ENCODE assay signal across 9 cellular contexts in genomic region chr19:18504886-18505610, GRCh38. TPM values are rescaled to one million over a fixed set of nuclear protein-coding genes. Genes with fewer than 3 reads are reported as not detected.
DNase-seq lines count a peak whose midpoint lies in the region; ATAC-seq and TF ChIP-seq lines count a peak whose summit lies in the region.
"Had no signal": no experiment of that assay in that cellular context is flagged by ENCODE, and none has a peak within 500 bp of the region (broad histone marks: within the 10 kb centered on the region; RNA-seq: fewer than 3 reads in every experiment).

No MANE protein-coding gene starts in this region.

- in situ Hi-C loops in KBM-7 (cut with MboI; ENCODE audit: low pct_unique_long_range_greater_than_20kb, low sequenced_read_pairs): no loop called here

- H3K27ac Mint-ChIP-seq in activated naive CD4-positive, alpha-beta T cell treated with anti-CD3 and anti-CD28 coated beads, Interleukin-2, amount 50 U/mL, for 24 hours: peak overlapping the region; percentile 51
- no peak overlapping the region for H3K27ac Mint-ChIP-seq in activated naive CD4-positive, alpha-beta T cell treated with anti-CD3 and anti-CD28 coated beads for 36 hours
- H3K27ac Mint-ChIP-seq in activated T-helper 1 cell treated with anti-CD3 and anti-CD28 coated beads, Interleukin-12 subunit alpha, Interleukin-12 subunit beta, Interleukin-2, Interleukin-4 antibody, amounts not matched to agents 30 ng/mL and 10 ng/mL and 1 ng/mL, durations not matched to agents 14 hours and 24 hours and 36 hours: peak overlapping the region; percentile 27

- H3K9me3 ChIP-seq in tibial artery: no peaks in the 10 kb centered on the region

- no peaks in the 10 kb centered on the region for H3K36me3 Mint-ChIP-seq in activated naive CD4-positive, alpha-beta T cell treated with anti-CD3 and anti-CD28 coated beads, Interleukin-2, amount 50 U/mL, for 24 hours
- H3K36me3 Mint-ChIP-seq in activated naive CD4-positive, alpha-beta T cell treated with anti-CD3 and anti-CD28 coated beads for 36 hours (ENCODE audit: low read depth): no peaks in the 10 kb centered on the region
- peaks cover 2% of the 10 kb centered on the region for H3K36me3 Mint-ChIP-seq in activated T-helper 1 cell treated with anti-CD3 and anti-CD28 coated beads, Interleukin-12 subunit alpha, Interleukin-12 subunit beta, Interleukin-2, Interleukin-4 antibody, amounts not matched to agents 30 ng/mL and 10 ng/mL and 1 ng/mL, durations not matched to agents 14 hours and 24 hours and 36 hours (ENCODE audit: low read depth)

- ATAC-seq in left lobe of liver (peak; percentile 13), GM19023 (IDR thresholded peaks at IDR 0.05; ENCODE audit: unreplicated experiment) (no peak)

- no peaks in the 10 kb centered on the region for H3K27me3 ChIP-seq in tibial artery

- peaks cover 4 to 100% (median 94%) of the 10 kb centered on the region in 4 donors for H3K4me1 ChIP-seq in tibial artery

- H3K27me3 Mint-ChIP-seq in activated naive CD4-positive, alpha-beta T cell treated with anti-CD3 and anti-CD28 coated beads, Interleukin-2, amount 50 U/mL, for 24 hours: no peaks in the 10 kb centered on the region
- H3K27me3 Mint-ChIP-seq in activated naive CD4-positive, alpha-beta T cell treated with anti-CD3 and anti-CD28 coated beads for 36 hours (ENCODE audit: low read depth): no peaks in the 10 kb centered on the region
- H3K27me3 Mint-ChIP-seq in activated T-helper 1 cell treated with anti-CD3 and anti-CD28 coated beads, Interleukin-12 subunit alpha, Interleukin-12 subunit beta, Interleukin-2, Interleukin-4 antibody, amounts not matched to agents 30 ng/mL and 10 ng/mL and 1 ng/mL, durations not matched to agents 14 hours and 24 hours and 36 hours (ENCODE audit: insufficient read depth): no peaks in the 10 kb centered on the region

- no peak for TF ChIP-seq CTCF in tibial artery (IDR thresholded peaks at IDR 0.05)

- no peak for DNase-seq in activated naive CD4-positive, alpha-beta T cell treated with anti-CD3 and anti-CD28 coated beads for 36 hours
- no peak for DNase-seq in activated T-helper 1 cell treated with anti-CD3 and anti-CD28 coated beads, Interleukin-12 subunit alpha, Interleukin-12 subunit beta, Interleukin-2, Interleukin-4 antibody, amounts not matched to agents 30 ng/mL and 10 ng/mL and 1 ng/mL, durations not matched to agents 14 hours and 24 hours and 36 hours (ENCODE audit: low spot score)
- peak; percentile 71 for DNase-seq in left lobe of liver (ENCODE audit: low spot score)
- DNase-seq in tibial artery: no peak
- DNase-seq in NCI-H2196 (lab: John Stamatoyannopoulos, UW; ENCODE audit: unreplicated experiment): no peak
- no peak for DNase-seq in KBM-7
- DNase-seq: H7 had no signal

- intact Hi-C loops in activated naive CD4-positive, alpha-beta T cell treated with anti-CD3 and anti-CD28 coated beads for 36 hours (cut with micrococcal nuclease): no loop called here
- intact Hi-C loops in activated T-helper 1 cell treated with anti-CD3 and anti-CD28 coated beads, Interleukin-12 subunit alpha, Interleukin-12 subunit beta, Interleukin-2, Interleukin-4 antibody, amounts not matched to agents 30 ng/mL and 10 ng/mL and 1 ng/mL, durations not matched to agents 14 hours and 24 hours and 36 hours (cut with micrococcal nuclease): no loop called here
- intact Hi-C loops in tibial artery (cut with DNase I; ENCODE audit: low total_unique reads): no loop called here

- H3K9me3 Mint-ChIP-seq in activated naive CD4-positive, alpha-beta T cell treated with anti-CD3 and anti-CD28 coated beads, Interleukin-2, amount 50 U/mL, for 24 hours: no peaks in the 10 kb centered on the region
- H3K9me3 Mint-ChIP-seq in activated naive CD4-positive, alpha-beta T cell treated with anti-CD3 and anti-CD28 coated beads for 36 hours: no peaks in the 10 kb centered on the region
- H3K9me3 Mint-ChIP-seq in activated T-helper 1 cell treated with anti-CD3 and anti-CD28 coated beads, Interleukin-12 subunit alpha, Interleukin-12 subunit beta, Interleukin-2, Interleukin-4 antibody, amounts not matched to agents 30 ng/mL and 10 ng/mL and 1 ng/mL, durations not matched to agents 14 hours and 24 hours and 36 hours: no peaks in the 10 kb centered on the region

- H3K4me1 Mint-ChIP-seq in activated naive CD4-positive, alpha-beta T cell treated with anti-CD3 and anti-CD28 coated beads, Interleukin-2, amount 50 U/mL, for 24 hours: peaks cover 68% of the 10 kb centered on the region
- peaks cover 72% of the 10 kb centered on the region for H3K4me1 Mint-ChIP-seq in activated naive CD4-positive, alpha-beta T cell treated with anti-CD3 and anti-CD28 coated beads for 36 hours (ENCODE audit: low read depth)
- H3K4me1 Mint-ChIP-seq in activated T-helper 1 cell treated with anti-CD3 and anti-CD28 coated beads, Interleukin-12 subunit alpha, Interleukin-12 subunit beta, Interleukin-2, Interleukin-4 antibody, amounts not matched to agents 30 ng/mL and 10 ng/mL and 1 ng/mL, durations not matched to agents 14 hours and 24 hours and 36 hours (ENCODE audit: low read depth): peaks cover 60% of the 10 kb centered on the region

- no peaks in the 10 kb centered on the region for H3K36me3 ChIP-seq in tibial artery

- H3K4me3 Mint-ChIP-seq in activated naive CD4-positive, alpha-beta T cell treated with anti-CD3 and anti-CD28 coated beads, Interleukin-2, amount 50 U/mL, for 24 hours: peak overlapping the region; percentile 26
- no peak overlapping the region for H3K4me3 Mint-ChIP-seq in activated naive CD4-positive, alpha-beta T cell treated with anti-CD3 and anti-CD28 coated beads for 36 hours
- H3K4me3 Mint-ChIP-seq in activated T-helper 1 cell treated with anti-CD3 and anti-CD28 coated beads, Interleukin-12 subunit alpha, Interleukin-12 subunit beta, Interleukin-2, Interleukin-4 antibody, amounts not matched to agents 30 ng/mL and 10 ng/mL and 1 ng/mL, durations not matched to agents 14 hours and 24 hours and 36 hours: peak overlapping the region; percentile 20

- H3K4me3 ChIP-seq in tibial artery: no peak overlapping the region

- CTCF ChIA-PET in activated naive CD4-positive, alpha-beta T cell treated with anti-CD3 and anti-CD28 coated beads for 36 hours (lab: Charles Lee): interaction anchor here (1.4 to 2.0 kb wide), 3 partner anchors 9 to 16 kb away, joined by 4 to 9 read pairs (median 4); no protein-coding TSS in a partner anchor

- peak overlapping the region; percentile 60 to 66 for H3K27ac ChIP-seq in tibial artery

RNA-seq across cellular contexts. Expression of gene ELL, which starts 16.8 kb away (rescaled TPM):
- 10 to 100 TPM; 14.1 TPM for total RNA-seq in activated naive CD4-positive, alpha-beta T cell treated with anti-CD3 and anti-CD28 coated beads for 36 hours
- 23.6 and 24.1 TPM in 2 replicates for total RNA-seq in activated T-helper 1 cell treated with anti-CD3 and anti-CD28 coated beads, Interleukin-12 subunit alpha, Interleukin-12 subunit beta, Interleukin-2, Interleukin-4 antibody, amounts not matched to agents 30 ng/mL and 10 ng/mL and 1 ng/mL, durations not matched to agents 14 hours and 24 hours and 36 hours
- total RNA-seq in left lobe of liver: 11.2 TPM

RNA-seq across cellular contexts. Expression of gene FKBP8, which starts 38.3 kb away (rescaled TPM):
- 100 to 1,000 TPM; 161 to 163 TPM for total RNA-seq in activated naive CD4-positive, alpha-beta T cell treated with anti-CD3 and anti-CD28 coated beads for 36 hours
- total RNA-seq in activated T-helper 1 cell treated with anti-CD3 and anti-CD28 coated beads, Interleukin-12 subunit alpha, Interleukin-12 subunit beta, Interleukin-2, Interleukin-4 antibody, amounts not matched to agents 30 ng/mL and 10 ng/mL and 1 ng/mL, durations not matched to agents 14 hours and 24 hours and 36 hours: 163 and 167 TPM in 2 replicates
- total RNA-seq in left lobe of liver: 116 TPM

RNA-seq across cellular contexts. Expression of gene KXD1, which starts 52.6 kb away (rescaled TPM):
- total RNA-seq in activated naive CD4-positive, alpha-beta T cell treated with anti-CD3 and anti-CD28 coated beads for 36 hours: 10 to 100 TPM; 86.7 TPM
- 128 and 133 TPM in 2 replicates for total RNA-seq in activated T-helper 1 cell treated with anti-CD3 and anti-CD28 coated beads, Interleukin-12 subunit alpha, Interleukin-12 subunit beta, Interleukin-2, Interleukin-4 antibody, amounts not matched to agents 30 ng/mL and 10 ng/mL and 1 ng/mL, durations not matched to agents 14 hours and 24 hours and 36 hours
- total RNA-seq in left lobe of liver: 30.4 TPM
